Comparison of ENCODE assay signal across 1 cellular context in genomic region chr5:160369990-160370712, GRCh38.
TF ChIP-seq lines count a peak whose summit lies in the region.

C1QTNF2 (minus strand) TSS chr5:160370626; CDS start chr5:160355011, 15,615 bp downstream.

TF ChIP-seq in K562, 482 proteins besides CTCF, POLR2A, EP300 and RAD21 (continued from another document):
- TF ChIP-seq ZNF407 (IDR thresholded peaks at IDR 0.05; ENCODE audit: low read depth) (no peak), TEAD1 (CRISPR knock-in tag; IDR thresholded peaks at IDR 0.05) (no peak), ZC3H4 (CRISPR knock-in tag; IDR thresholded peaks at IDR 0.05; ENCODE audit: borderline replicate concordance) (no peak), TFE3 (CRISPR knock-in tag; IDR thresholded peaks at IDR 0.05) (peak; percentile 58; the same call in 1 of the 2 replicates), POU5F1 (IDR thresholded peaks at IDR 0.05; ENCODE audit: borderline replicate concordance, low read depth, low read length, partially characterized antibody) (no peak), L3MBTL2 (IDR thresholded peaks at IDR 0.05) (peak; percentile 72), ZNF263 (CRISPR knock-in tag; IDR thresholded peaks at IDR 0.05; ENCODE audit: borderline replicate concordance) (peak; percentile 95), ZNF253 (CRISPR knock-in tag; conservative IDR thresholded peaks at IDR 0.05) (no peak), USF1 (CRISPR knock-in tag; IDR thresholded peaks at IDR 0.05) (peak; percentile 85), FOXP1 (CRISPR knock-in tag; IDR thresholded peaks at IDR 0.05) (no peak), USF2 (CRISPR knock-in tag; IDR thresholded peaks at IDR 0.05) (peak; percentile 91), ZFX (CRISPR knock-in tag; IDR thresholded peaks at IDR 0.05) (no peak), XRCC4 (IDR thresholded peaks at IDR 0.05; ENCODE audit: extremely low read depth, insufficient read depth, insufficient read length) (no peak), RAD51 (IDR thresholded peaks at IDR 0.05; ENCODE audit: borderline replicate concordance, low read depth) (peak; percentile 79), ZNF707 (CRISPR knock-in tag; conservative IDR thresholded peaks at IDR 0.05) (no peak), TFAM (CRISPR knock-in tag; conservative IDR thresholded peaks at IDR 0.05) (no peak), EGR1 (conservative IDR thresholded peaks at IDR 0.05) (peak; percentile 71), RB1 (IDR thresholded peaks at IDR 0.05; ENCODE audit: low read depth) (peak; percentile 34; the same call in 1 of the 2 replicates), NBN (IDR thresholded peaks at IDR 0.05; ENCODE audit: low read depth) (no peak), SP1 (CRISPR knock-in tag; IDR thresholded peaks at IDR 0.05) (peak; percentile 41; the same call in 1 of the 2 replicates), E2F6 (IDR thresholded peaks at IDR 0.05; ENCODE audit: borderline replicate concordance in 1 of 2, extremely low read depth in 1 of 2, insufficient read depth in 1 of 2, insufficient read length in 1 of 2, low read depth in 1 of 2, low read length in 1 of 2, poor library complexity in 1 of 2, severe bottlenecking in 1 of 2) (peak; percentile 42 to 60), MAZ (CRISPR knock-in tag; conservative IDR thresholded peaks at IDR 0.05 in 1 of 2, IDR thresholded peaks at IDR 0.05 in 1 of 2) (0 out of 4 replicates have a peak, but pooled peaks of 1 of the 2 experiments have one; percentile 30), ATF7 (IDR thresholded peaks at IDR 0.05) (no peak), RBM25 (IDR thresholded peaks at IDR 0.05; ENCODE audit: low read depth, low read length, severe bottlenecking) (peak; percentile 37), SPI1 (IDR thresholded peaks at IDR 0.05; ENCODE audit: borderline replicate concordance, low read depth, low read length) (peak; percentile 67), TFAP4 (CRISPR knock-in tag; IDR thresholded peaks at IDR 0.05; ENCODE audit: borderline replicate concordance) (peak; percentile 34; the same call in 1 of the 2 replicates), MGA (IDR thresholded peaks at IDR 0.05) (peak; percentile 34), NRF1 (conservative IDR thresholded peaks at IDR 0.05 in 1 of 2, IDR thresholded peaks at IDR 0.05 in 1 of 2) (0 out of 4 replicates have a peak, but pooled peaks of 1 of the 2 experiments have one; percentile 21)
TF ChIP-seq in K562: peak in this region for 17.
